ENCODE assay signal across 1 cellular context in the genomic region with DNA sequence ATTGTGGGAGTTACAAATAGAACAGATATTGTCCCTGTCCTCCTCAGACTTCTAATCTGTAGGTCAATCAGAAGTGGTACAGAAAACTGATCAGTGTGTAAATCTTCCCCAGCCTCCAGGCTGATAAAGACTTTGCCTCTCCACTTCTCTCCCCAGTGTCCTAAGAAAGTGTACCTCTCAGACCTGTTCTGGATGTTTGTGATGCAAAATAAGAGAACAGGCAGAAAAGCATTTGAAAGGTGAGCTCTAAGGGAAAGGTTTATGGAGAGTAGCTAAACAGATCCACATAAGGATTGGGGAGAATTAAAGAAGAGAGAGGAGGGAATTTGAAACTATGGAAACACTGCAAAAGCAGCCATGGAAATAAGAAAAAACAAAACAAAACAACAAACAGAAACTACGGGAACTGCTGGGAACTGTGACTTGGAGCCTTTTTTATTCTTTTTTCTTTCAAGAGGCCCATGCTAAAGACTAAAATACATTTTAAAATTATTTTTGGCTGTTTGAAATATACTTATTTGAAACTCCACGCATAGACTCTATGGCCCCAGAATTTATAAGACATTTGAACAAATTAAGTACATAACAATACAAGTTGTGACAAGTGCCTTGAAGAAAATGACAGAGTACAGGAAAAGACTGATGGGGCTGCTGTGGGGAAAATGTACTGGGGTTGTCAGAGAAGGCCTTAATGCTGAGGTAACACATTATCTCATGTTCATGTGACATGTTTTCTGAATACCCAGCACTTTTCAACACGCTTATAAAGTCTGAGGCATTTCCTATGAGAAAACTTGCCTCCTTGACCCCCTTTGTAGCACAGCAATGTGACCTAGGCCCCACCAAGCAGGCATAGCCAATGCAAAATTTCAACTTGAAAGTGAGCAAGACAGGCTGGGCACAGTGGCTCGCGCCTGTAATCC.
TF ChIP-seq lines count a peak whose summit lies in the region.

No MANE protein-coding gene starts in this region.

TF ChIP-seq in H1, 55 proteins besides CTCF, POLR2A, EP300 and RAD21:
- TF ChIP-seq CTBP2 (IDR thresholded peaks at IDR 0.05; ENCODE audit: borderline replicate concordance, insufficient read depth, insufficient read length, low read length) = no peak
- TF ChIP-seq NRF1 (IDR thresholded peaks at IDR 0.05; ENCODE audit: low read depth, low read length) = no peak
- TF ChIP-seq SAP30 (IDR thresholded peaks at IDR 0.05; ENCODE audit: insufficient read depth, insufficient replicate concordance, low read length) = no peak
- no peak for TF ChIP-seq TAF1 (IDR thresholded peaks at IDR 0.05; ENCODE audit: low read depth, low read length)
- TF ChIP-seq SRF (IDR thresholded peaks at IDR 0.05; ENCODE audit: low read depth, low read length) = no peak
- TF ChIP-seq TBP (IDR thresholded peaks at IDR 0.05; ENCODE audit: low read depth, low read length) = no peak
- TF ChIP-seq SIN3A (conservative IDR thresholded peaks at IDR 0.05 in 1 of 2, IDR thresholded peaks at IDR 0.05 in 1 of 2; ENCODE audit: low read depth in 1 of 2, low read length in 2 of 2) = no peak
- no peak for TF ChIP-seq SP2 (IDR thresholded peaks at IDR 0.05; ENCODE audit: low read length)
- TF ChIP-seq RBBP5 (IDR thresholded peaks at IDR 0.05; ENCODE audit: borderline replicate concordance, low read depth, low read length) = no peak
- TF ChIP-seq CEBPB (IDR thresholded peaks at IDR 0.05; ENCODE audit: low read depth, low read length) = no peak
- no peak for TF ChIP-seq CBX8 (IDR thresholded peaks at IDR 0.05; ENCODE audit: borderline replicate concordance, low read depth, low read length)
- TF ChIP-seq, protein P1, sequence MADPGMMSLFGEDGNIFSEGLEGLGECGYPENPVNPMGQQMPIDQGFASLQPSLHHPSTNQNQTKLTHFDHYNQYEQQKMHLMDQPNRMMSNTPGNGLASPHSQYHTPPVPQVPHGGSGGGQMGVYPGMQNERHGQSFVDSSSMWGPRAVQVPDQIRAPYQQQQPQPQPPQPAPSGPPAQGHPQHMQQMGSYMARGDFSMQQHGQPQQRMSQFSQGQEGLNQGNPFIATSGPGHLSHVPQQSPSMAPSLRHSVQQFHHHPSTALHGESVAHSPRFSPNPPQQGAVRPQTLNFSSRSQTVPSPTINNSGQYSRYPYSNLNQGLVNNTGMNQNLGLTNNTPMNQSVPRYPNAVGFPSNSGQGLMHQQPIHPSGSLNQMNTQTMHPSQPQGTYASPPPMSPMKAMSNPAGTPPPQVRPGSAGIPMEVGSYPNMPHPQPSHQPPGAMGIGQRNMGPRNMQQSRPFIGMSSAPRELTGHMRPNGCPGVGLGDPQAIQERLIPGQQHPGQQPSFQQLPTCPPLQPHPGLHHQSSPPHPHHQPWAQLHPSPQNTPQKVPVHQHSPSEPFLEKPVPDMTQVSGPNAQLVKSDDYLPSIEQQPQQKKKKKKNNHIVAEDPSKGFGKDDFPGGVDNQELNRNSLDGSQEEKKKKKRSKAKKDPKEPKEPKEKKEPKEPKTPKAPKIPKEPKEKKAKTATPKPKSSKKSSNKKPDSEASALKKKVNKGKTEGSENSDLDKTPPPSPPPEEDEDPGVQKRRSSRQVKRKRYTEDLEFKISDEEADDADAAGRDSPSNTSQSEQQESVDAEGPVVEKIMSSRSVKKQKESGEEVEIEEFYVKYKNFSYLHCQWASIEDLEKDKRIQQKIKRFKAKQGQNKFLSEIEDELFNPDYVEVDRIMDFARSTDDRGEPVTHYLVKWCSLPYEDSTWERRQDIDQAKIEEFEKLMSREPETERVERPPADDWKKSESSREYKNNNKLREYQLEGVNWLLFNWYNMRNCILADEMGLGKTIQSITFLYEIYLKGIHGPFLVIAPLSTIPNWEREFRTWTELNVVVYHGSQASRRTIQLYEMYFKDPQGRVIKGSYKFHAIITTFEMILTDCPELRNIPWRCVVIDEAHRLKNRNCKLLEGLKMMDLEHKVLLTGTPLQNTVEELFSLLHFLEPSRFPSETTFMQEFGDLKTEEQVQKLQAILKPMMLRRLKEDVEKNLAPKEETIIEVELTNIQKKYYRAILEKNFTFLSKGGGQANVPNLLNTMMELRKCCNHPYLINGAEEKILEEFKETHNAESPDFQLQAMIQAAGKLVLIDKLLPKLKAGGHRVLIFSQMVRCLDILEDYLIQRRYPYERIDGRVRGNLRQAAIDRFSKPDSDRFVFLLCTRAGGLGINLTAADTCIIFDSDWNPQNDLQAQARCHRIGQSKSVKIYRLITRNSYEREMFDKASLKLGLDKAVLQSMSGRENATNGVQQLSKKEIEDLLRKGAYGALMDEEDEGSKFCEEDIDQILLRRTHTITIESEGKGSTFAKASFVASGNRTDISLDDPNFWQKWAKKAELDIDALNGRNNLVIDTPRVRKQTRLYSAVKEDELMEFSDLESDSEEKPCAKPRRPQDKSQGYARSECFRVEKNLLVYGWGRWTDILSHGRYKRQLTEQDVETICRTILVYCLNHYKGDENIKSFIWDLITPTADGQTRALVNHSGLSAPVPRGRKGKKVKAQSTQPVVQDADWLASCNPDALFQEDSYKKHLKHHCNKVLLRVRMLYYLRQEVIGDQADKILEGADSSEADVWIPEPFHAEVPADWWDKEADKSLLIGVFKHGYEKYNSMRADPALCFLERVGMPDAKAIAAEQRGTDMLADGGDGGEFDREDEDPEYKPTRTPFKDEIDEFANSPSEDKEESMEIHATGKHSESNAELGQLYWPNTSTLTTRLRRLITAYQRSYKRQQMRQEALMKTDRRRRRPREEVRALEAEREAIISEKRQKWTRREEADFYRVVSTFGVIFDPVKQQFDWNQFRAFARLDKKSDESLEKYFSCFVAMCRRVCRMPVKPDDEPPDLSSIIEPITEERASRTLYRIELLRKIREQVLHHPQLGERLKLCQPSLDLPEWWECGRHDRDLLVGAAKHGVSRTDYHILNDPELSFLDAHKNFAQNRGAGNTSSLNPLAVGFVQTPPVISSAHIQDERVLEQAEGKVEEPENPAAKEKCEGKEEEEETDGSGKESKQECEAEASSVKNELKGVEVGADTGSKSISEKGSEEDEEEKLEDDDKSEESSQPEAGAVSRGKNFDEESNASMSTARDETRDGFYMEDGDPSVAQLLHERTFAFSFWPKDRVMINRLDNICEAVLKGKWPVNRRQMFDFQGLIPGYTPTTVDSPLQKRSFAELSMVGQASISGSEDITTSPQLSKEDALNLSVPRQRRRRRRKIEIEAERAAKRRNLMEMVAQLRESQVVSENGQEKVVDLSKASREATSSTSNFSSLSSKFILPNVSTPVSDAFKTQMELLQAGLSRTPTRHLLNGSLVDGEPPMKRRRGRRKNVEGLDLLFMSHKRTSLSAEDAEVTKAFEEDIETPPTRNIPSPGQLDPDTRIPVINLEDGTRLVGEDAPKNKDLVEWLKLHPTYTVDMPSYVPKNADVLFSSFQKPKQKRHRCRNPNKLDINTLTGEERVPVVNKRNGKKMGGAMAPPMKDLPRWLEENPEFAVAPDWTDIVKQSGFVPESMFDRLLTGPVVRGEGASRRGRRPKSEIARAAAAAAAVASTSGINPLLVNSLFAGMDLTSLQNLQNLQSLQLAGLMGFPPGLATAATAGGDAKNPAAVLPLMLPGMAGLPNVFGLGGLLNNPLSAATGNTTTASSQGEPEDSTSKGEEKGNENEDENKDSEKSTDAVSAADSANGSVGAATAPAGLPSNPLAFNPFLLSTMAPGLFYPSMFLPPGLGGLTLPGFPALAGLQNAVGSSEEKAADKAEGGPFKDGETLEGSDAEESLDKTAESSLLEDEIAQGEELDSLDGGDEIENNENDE (IDR thresholded peaks at IDR 0.05; ENCODE audit: insufficient replicate concordance, low read length) = peak; percentile 33
- no peak for TF ChIP-seq CBX5 (IDR thresholded peaks at IDR 0.05; ENCODE audit: low read depth, low read length)
- TF ChIP-seq POU5F1 (IDR thresholded peaks at IDR 0.05; ENCODE audit: low read depth, low read length) = 0 out of 2 replicates have a peak, but pooled peaks have one; percentile 29
- TF ChIP-seq MAX (IDR thresholded peaks at IDR 0.05) = no peak
- 0 out of 2 replicates have a peak, but pooled peaks have one; percentile 24 for TF ChIP-seq SP1 (IDR thresholded peaks at IDR 0.05; ENCODE audit: low read depth, low read length)
- TF ChIP-seq SP4 (IDR thresholded peaks at IDR 0.05; ENCODE audit: low read length) = no peak
- TF ChIP-seq SIRT6 (IDR thresholded peaks at IDR 0.05; ENCODE audit: low read length) = no peak
- no peak for TF ChIP-seq KDM4A (IDR thresholded peaks at IDR 0.05; ENCODE audit: low read depth, low read length, severe bottlenecking)
- TF ChIP-seq, protein P2, sequence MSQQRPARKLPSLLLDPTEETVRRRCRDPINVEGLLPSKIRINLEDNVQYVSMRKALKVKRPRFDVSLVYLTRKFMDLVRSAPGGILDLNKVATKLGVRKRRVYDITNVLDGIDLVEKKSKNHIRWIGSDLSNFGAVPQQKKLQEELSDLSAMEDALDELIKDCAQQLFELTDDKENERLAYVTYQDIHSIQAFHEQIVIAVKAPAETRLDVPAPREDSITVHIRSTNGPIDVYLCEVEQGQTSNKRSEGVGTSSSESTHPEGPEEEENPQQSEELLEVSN (IDR thresholded peaks at IDR 0.05) = no peak
- TF ChIP-seq, protein P3, sequence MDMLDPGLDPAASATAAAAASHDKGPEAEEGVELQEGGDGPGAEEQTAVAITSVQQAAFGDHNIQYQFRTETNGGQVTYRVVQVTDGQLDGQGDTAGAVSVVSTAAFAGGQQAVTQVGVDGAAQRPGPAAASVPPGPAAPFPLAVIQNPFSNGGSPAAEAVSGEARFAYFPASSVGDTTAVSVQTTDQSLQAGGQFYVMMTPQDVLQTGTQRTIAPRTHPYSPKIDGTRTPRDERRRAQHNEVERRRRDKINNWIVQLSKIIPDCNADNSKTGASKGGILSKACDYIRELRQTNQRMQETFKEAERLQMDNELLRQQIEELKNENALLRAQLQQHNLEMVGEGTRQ (IDR thresholded peaks at IDR 0.05; ENCODE audit: low read length) = no peak
- TF ChIP-seq CHD1 (IDR thresholded peaks at IDR 0.05; ENCODE audit: low read depth, low read length) = no peak
- TF ChIP-seq ASH2L (IDR thresholded peaks at IDR 0.05; ENCODE audit: low read length) = no peak
- no peak for TF ChIP-seq BRCA1 (IDR thresholded peaks at IDR 0.05; ENCODE audit: low read depth, low read length)
- TF ChIP-seq FOSL1 (IDR thresholded peaks at IDR 0.05; ENCODE audit: insufficient read depth, low read depth, low read length) = no peak
